8 cellular contexts compared by ENCODE assay signal in the genomic region with DNA sequence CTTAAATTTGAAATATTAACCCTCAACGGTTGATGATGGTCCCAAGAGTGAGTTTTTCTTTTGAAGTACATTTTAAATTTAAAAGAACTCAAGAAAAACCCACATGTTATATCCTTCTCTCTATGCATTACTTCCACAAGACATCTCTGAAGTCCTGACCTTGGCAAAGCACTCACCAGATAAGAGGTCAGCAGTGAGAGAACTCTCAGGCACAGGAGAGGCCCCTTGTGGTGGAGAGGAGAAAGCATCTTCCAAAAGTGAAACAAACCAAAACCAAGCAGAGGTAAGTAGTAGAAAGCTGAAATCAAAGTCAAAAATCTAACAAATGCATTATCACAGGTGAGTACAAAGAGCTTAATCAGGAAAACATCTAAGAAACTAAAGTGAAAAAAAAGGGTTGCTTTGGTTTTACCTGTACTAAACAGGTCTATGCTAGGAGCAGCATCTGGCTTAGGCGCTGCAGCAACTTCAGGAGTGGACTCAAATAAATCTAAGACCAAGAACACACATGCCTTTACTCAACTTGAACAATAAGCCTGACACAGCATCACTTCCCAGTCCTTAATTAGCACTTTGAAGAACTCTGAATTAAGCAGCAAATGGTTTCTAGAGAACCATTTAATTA.
DNase-seq lines count a peak whose midpoint lies in the region; ATAC-seq, FAIRE-seq and TF ChIP-seq lines count a peak whose summit lies in the region.
"Had no signal": no experiment of that assay in that cellular context is flagged by ENCODE, and none has a peak within 500 bp of the region (broad histone marks: within the 10 kb centered on the region; RNA-seq: fewer than 3 reads in every experiment).

No MANE protein-coding gene starts in this region.

- H3K27me3 Mint-ChIP-seq in nephron (ENCODE audit: low read depth) = no peaks in the 10 kb centered on the region

- H3K4me3 Mint-ChIP-seq in nephron = no peak overlapping the region
- H3K4me3 Mint-ChIP-seq: activated naive CD8-positive, alpha-beta T cell treated with anti-CD3 and anti-CD28 coated beads, Interleukin-2, amount 10 ng/mL, durations not matched to agents 7 days and 5 days had no signal

- H3K9me3 ChIP-seq in WERI-Rb-1 (ENCODE audit: severe bottlenecking) = no peaks in the 10 kb centered on the region

- in situ Hi-C loops in GM13977 (cut with MboI; ENCODE audit: low pct_unique_long_range_greater_than_20kb, low sequenced_read_pairs, unreplicated experiment) = no loop called here

- no peaks in the 10 kb centered on the region for H3K27me3 ChIP-seq in WERI-Rb-1 (ENCODE audit: insufficient read depth, low read depth, severe bottlenecking)

- H3K9me3 Mint-ChIP-seq in nephron = no peaks in the 10 kb centered on the region
- H3K9me3 Mint-ChIP-seq: activated naive CD8-positive, alpha-beta T cell treated with anti-CD3 and anti-CD28 coated beads, Interleukin-2, amount 10 ng/mL, durations not matched to agents 7 days and 5 days had no signal

- no peak overlapping the region for H3K27ac Mint-ChIP-seq in nephron
- H3K27ac Mint-ChIP-seq: activated naive CD8-positive, alpha-beta T cell treated with anti-CD3 and anti-CD28 coated beads, Interleukin-2, amount 10 ng/mL, durations not matched to agents 7 days and 5 days had no signal

- no peaks in the 10 kb centered on the region; the same call in 1 of the 2 replicates for H3K36me3 ChIP-seq in WERI-Rb-1

- no peaks in the 10 kb centered on the region for H3K36me3 Mint-ChIP-seq in nephron (ENCODE audit: low read depth)
- H3K36me3 Mint-ChIP-seq: activated naive CD8-positive, alpha-beta T cell treated with anti-CD3 and anti-CD28 coated beads, Interleukin-2, amount 10 ng/mL, durations not matched to agents 7 days and 5 days had no signal

- peak; percentile 89 for ATAC-seq in GM21786 (IDR thresholded peaks at IDR 0.05; ENCODE audit: unreplicated experiment)

- FAIRE-seq in HTR-8/SVneo (lab: Jason Lieb, UNC) = no peak

- DNase-seq in GM13977 (ENCODE audit: low spot score) (peak; percentile 31), HTR-8/SVneo (ENCODE audit: insufficient read length, low spot score) (peak; percentile 19), WERI-Rb-1 (peak; percentile 12), GDM1 (lab: John Stamatoyannopoulos, UW) (no peak), putamen (ENCODE audit: low spot score) (no peak)
- DNase-seq: activated naive CD8-positive, alpha-beta T cell treated with anti-CD3 and anti-CD28 coated beads, Interleukin-2, amount 10 ng/mL, durations not matched to agents 7 days and 5 days had no signal

- peaks cover 17% of the 10 kb centered on the region for H3K4me1 Mint-ChIP-seq in nephron
- H3K4me1 Mint-ChIP-seq: activated naive CD8-positive, alpha-beta T cell treated with anti-CD3 and anti-CD28 coated beads, Interleukin-2, amount 10 ng/mL, durations not matched to agents 7 days and 5 days had no signal

- TF ChIP-seq CTCF in GM13977 (IDR thresholded peaks at IDR 0.05; ENCODE audit: extremely low read depth, insufficient read depth, missing control alignments) (peak; percentile 59), WERI-Rb-1 (IDR thresholded peaks at IDR 0.05; ENCODE audit: low read depth, low read length) (peak; percentile 58), nephron (IDR thresholded peaks at IDR 0.05; ENCODE audit: unreplicated experiment in 3 of 3) (peak; percentile 12 to 30 (median 19))

- no peak overlapping the region for H3K4me3 ChIP-seq in WERI-Rb-1 (ENCODE audit: low read depth, low read length)

- no peak overlapping the region for H3K27ac ChIP-seq in WERI-Rb-1

Comparison
In these comparisons a context has a peak if more than half of its experiments do, and no peak if none do; other contexts are left out.
1. DNase-seq: peak in GM13977 (single experiment), HTR-8/SVneo (single experiment) and WERI-Rb-1 (single experiment); none in GDM1 (single experiment) and putamen (single experiment).
2. Peak in every context shown above with its lines, with median percentiles within 50 percentile points of each other: CTCF ChIP-seq.